In the genomic region with DNA sequence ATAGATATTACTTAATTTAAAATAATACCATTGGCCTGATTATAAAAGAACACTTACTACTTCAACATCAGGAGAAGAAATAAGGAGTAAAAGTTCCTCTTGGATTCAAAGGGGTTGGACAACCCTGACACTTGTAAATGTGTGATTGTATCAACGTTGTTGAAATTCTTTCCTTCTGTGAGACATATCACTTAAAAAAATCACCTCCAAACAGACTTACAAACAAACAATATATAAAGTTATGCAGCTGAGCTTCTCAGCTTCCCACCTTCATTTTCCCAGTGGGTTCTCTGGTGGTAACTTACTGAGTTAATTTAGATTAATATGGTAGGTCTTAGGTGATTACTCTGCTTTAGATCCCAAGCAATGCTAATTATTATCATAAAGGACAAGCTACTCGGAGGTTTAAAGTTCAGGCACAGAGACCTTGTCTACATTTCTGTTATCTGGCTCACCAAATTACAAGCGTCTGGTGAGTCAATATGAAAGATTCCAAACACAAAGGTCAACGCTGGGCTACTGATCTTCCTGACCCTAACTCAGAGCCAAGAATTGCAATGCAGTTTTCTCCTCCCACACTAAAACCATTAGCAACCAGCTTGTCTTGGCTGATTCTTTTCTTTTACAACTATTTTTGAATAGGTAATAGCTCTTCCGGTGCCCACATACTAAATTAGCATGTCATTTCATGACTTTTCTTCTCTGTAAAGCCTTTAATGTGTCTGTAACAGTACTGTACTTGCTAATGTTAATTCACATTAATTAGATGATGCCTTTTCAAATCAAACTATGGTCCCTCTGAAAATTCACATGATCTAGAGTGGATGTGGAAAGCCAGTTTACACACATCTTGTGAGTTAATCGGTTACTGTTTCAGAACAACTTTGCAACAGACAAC, we compare ENCODE assay signal across 2 cellular contexts.
TF ChIP-seq lines count a peak whose summit lies in the region.

No MANE protein-coding gene starts in this region.

TF ChIP-seq in K562, 482 proteins besides CTCF, POLR2A, EP300 and RAD21 (continued from another document and continues in another):
- TF ChIP-seq SETDB1 (IDR thresholded peaks at IDR 0.05; ENCODE audit: low read length) (no peak), TARDBP (IDR thresholded peaks at IDR 0.05) (no peak), BRD4 (IDR thresholded peaks at IDR 0.05) (no peak), ETV5 (CRISPR knock-in tag; IDR thresholded peaks at IDR 0.05; ENCODE audit: low read depth) (no peak), ZBED1 (IDR thresholded peaks at IDR 0.05) (no peak), WHSC1 (IDR thresholded peaks at IDR 0.05; ENCODE audit: low read length) (no peak), NONO (IDR thresholded peaks at IDR 0.05; ENCODE audit: low read depth in 2 of 2, low read length in 1 of 2) (no peak), PHB2 (IDR thresholded peaks at IDR 0.05; ENCODE audit: low read depth) (no peak), ZNF551 (CRISPR knock-in tag; IDR thresholded peaks at IDR 0.05) (no peak), CREBBP (IDR thresholded peaks at IDR 0.05; ENCODE audit: low read depth, low read length) (no peak), ZBTB8A (IDR thresholded peaks at IDR 0.05; ENCODE audit: partially characterized antibody) (no peak), NR2C1 (IDR thresholded peaks at IDR 0.05) (peak; percentile 37; the same call in 1 of the 2 replicates), NR2C1 (tag; IDR thresholded peaks at IDR 0.05) (peak; percentile 78), RFX5 (IDR thresholded peaks at IDR 0.05; ENCODE audit: low read depth, low read length) (no peak), ZNF717 (CRISPR knock-in tag; IDR thresholded peaks at IDR 0.05) (no peak), CCAR2 (IDR thresholded peaks at IDR 0.05; ENCODE audit: low read depth, low read length) (no peak), PRMT5 (CRISPR knock-in tag; IDR thresholded peaks at IDR 0.05) (no peak), KDM1A (IDR thresholded peaks at IDR 0.05) (peak; percentile 85 to 92), SMAD4 (CRISPR knock-in tag; conservative IDR thresholded peaks at IDR 0.05) (peak; percentile 66; the same call in 1 of the 2 replicates), BHLHE40 (IDR thresholded peaks at IDR 0.05; ENCODE audit: low read length) (peak; percentile 26; the same call in 1 of the 2 replicates), TAF7 (tag; IDR thresholded peaks at IDR 0.05) (no peak)
- TF ChIP-seq, protein P1, sequence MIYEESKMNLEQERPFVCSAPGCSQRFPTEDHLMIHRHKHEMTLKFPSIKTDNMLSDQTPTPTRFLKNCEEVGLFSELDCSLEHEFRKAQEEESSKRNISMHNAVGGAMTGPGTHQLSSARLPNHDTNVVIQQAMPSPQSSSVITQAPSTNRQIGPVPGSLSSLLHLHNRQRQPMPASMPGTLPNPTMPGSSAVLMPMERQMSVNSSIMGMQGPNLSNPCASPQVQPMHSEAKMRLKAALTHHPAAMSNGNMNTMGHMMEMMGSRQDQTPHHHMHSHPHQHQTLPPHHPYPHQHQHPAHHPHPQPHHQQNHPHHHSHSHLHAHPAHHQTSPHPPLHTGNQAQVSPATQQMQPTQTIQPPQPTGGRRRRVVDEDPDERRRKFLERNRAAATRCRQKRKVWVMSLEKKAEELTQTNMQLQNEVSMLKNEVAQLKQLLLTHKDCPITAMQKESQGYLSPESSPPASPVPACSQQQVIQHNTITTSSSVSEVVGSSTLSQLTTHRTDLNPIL (CRISPR knock-in tag; IDR thresholded peaks at IDR 0.05) = no peak
- TF ChIP-seq, protein P2, sequence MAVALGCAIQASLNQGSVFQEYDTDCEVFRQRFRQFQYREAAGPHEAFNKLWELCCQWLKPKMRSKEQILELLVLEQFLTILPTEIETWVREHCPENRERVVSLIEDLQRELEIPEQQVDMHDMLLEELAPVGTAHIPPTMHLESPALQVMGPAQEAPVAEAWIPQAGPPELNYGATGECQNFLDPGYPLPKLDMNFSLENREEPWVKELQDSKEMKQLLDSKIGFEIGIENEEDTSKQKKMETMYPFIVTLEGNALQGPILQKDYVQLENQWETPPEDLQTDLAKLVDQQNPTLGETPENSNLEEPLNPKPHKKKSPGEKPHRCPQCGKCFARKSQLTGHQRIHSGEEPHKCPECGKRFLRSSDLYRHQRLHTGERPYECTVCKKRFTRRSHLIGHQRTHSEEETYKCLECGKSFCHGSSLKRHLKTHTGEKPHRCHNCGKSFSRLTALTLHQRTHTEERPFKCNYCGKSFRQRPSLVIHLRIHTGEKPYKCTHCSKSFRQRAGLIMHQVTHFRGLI (CRISPR knock-in tag; IDR thresholded peaks at IDR 0.05) = no peak
- TF ChIP-seq, protein P3, sequence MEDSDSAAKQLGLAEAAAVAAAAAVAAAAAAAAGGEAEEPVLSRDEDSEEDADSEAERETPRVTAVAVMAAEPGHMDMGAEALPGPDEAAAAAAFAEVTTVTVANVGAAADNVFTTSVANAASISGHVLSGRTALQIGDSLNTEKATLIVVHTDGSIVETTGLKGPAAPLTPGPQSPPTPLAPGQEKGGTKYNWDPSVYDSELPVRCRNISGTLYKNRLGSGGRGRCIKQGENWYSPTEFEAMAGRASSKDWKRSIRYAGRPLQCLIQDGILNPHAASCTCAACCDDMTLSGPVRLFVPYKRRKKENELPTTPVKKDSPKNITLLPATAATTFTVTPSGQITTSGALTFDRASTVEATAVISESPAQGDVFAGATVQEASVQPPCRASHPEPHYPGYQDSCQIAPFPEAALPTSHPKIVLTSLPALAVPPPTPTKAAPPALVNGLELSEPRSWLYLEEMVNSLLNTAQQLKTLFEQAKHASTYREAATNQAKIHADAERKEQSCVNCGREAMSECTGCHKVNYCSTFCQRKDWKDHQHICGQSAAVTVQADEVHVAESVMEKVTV (CRISPR knock-in tag; IDR thresholded peaks at IDR 0.05) = no peak
- TF ChIP-seq, protein P4, sequence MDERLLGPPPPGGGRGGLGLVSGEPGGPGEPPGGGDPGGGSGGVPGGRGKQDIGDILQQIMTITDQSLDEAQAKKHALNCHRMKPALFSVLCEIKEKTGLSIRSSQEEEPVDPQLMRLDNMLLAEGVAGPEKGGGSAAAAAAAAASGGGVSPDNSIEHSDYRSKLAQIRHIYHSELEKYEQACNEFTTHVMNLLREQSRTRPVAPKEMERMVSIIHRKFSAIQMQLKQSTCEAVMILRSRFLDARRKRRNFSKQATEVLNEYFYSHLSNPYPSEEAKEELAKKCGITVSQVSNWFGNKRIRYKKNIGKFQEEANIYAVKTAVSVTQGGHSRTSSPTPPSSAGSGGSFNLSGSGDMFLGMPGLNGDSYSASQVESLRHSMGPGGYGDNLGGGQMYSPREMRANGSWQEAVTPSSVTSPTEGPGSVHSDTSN (CRISPR knock-in tag; IDR thresholded peaks at IDR 0.05; ENCODE audit: low read depth) = no peak
- TF ChIP-seq, protein P4 (tag; conservative IDR thresholded peaks at IDR 0.05; ENCODE audit: low read depth) = no peak

TF ChIP-seq in HepG2, 621 proteins besides CTCF, POLR2A, EP300 and RAD21 (continued from another document and continues in another):
- TF ChIP-seq, protein P5, sequence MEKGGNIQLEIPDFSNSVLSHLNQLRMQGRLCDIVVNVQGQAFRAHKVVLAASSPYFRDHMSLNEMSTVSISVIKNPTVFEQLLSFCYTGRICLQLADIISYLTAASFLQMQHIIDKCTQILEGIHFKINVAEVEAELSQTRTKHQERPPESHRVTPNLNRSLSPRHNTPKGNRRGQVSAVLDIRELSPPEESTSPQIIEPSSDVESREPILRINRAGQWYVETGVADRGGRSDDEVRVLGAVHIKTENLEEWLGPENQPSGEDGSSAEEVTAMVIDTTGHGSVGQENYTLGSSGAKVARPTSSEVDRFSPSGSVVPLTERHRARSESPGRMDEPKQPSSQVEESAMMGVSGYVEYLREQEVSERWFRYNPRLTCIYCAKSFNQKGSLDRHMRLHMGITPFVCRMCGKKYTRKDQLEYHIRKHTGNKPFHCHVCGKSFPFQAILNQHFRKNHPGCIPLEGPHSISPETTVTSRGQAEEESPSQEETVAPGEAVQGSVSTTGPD (CRISPR knock-in tag; IDR thresholded peaks at IDR 0.05) = peak; percentile 57; the same call in 1 of the 2 replicates
- TF ChIP-seq NR2F6 (IDR thresholded peaks at IDR 0.05) (peak; percentile 99), NR2F6 (CRISPR knock-in tag; IDR thresholded peaks at IDR 0.05) (peak; percentile 99), ZNF264 (CRISPR knock-in tag; IDR thresholded peaks at IDR 0.05) (no peak), POLR2AphosphoS5 (IDR thresholded peaks at IDR 0.05; ENCODE audit: low read depth, low read length) (no peak), NCOA2 (CRISPR knock-in tag; IDR thresholded peaks at IDR 0.05) (peak; percentile 94), ADNP (CRISPR knock-in tag; IDR thresholded peaks at IDR 0.05) (no peak), NCOA5 (CRISPR knock-in tag; IDR thresholded peaks at IDR 0.05) (no peak), NFKBIZ (CRISPR knock-in tag; IDR thresholded peaks at IDR 0.05) (peak; percentile 85; the same call in 1 of the 2 replicates), ESRRA (CRISPR knock-in tag; IDR thresholded peaks at IDR 0.05; ENCODE audit: low read depth) (no peak), SIX4 (CRISPR knock-in tag; IDR thresholded peaks at IDR 0.05) (peak; percentile 39; the same call in 1 of the 2 replicates), YEATS2 (CRISPR knock-in tag; IDR thresholded peaks at IDR 0.05; ENCODE audit: borderline replicate concordance) (peak; percentile 50; the same call in 1 of the 2 replicates), SMAD9 (CRISPR knock-in tag; IDR thresholded peaks at IDR 0.05) (no peak), MAFG (CRISPR knock-in tag; IDR thresholded peaks at IDR 0.05) (no peak), CEBPB (IDR thresholded peaks at IDR 0.05; ENCODE audit: borderline replicate concordance, low read depth, low read length) (peak; percentile 31; the same call in 1 of the 2 replicates), ZNF567 (CRISPR knock-in tag; IDR thresholded peaks at IDR 0.05; ENCODE audit: borderline replicate concordance) (no peak), SSRP1 (CRISPR knock-in tag; IDR thresholded peaks at IDR 0.05) (no peak; the same call in 1 of the 2 replicates), ZMYM3 (CRISPR knock-in tag; IDR thresholded peaks at IDR 0.05) (peak; percentile 56; the same call in 1 of the 2 replicates), ZNF232 (CRISPR knock-in tag; IDR thresholded peaks at IDR 0.05; ENCODE audit: borderline replicate concordance) (no peak), HMG20B (CRISPR knock-in tag; conservative IDR thresholded peaks at IDR 0.05) (peak; percentile 84; the same call in 1 of the 2 replicates), LCORL (IDR thresholded peaks at IDR 0.05) (no peak), LCORL (CRISPR knock-in tag; IDR thresholded peaks at IDR 0.05) (peak; percentile 73), SMARCC2 (IDR thresholded peaks at IDR 0.05) (no peak), ZMAT3 (CRISPR knock-in tag; conservative IDR thresholded peaks at IDR 0.05) (no peak; the same call in 1 of the 2 replicates), HHEX (CRISPR knock-in tag; IDR thresholded peaks at IDR 0.05) (peak; percentile 78), SMC3 (IDR thresholded peaks at IDR 0.05; ENCODE audit: low read length) (no peak; the same call in 1 of the 2 replicates), FOXP1 (IDR thresholded peaks at IDR 0.05) (no peak), FOXP1 (CRISPR knock-in tag; IDR thresholded peaks at IDR 0.05) (peak; percentile 84), BCL6 (CRISPR knock-in tag; IDR thresholded peaks at IDR 0.05) (peak; percentile 79)
- TF ChIP-seq, protein P6, sequence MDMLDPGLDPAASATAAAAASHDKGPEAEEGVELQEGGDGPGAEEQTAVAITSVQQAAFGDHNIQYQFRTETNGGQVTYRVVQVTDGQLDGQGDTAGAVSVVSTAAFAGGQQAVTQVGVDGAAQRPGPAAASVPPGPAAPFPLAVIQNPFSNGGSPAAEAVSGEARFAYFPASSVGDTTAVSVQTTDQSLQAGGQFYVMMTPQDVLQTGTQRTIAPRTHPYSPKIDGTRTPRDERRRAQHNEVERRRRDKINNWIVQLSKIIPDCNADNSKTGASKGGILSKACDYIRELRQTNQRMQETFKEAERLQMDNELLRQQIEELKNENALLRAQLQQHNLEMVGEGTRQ (IDR thresholded peaks at IDR 0.05; ENCODE audit: low read depth, low read length) = no peak
- TF ChIP-seq, protein P6 (CRISPR knock-in tag; IDR thresholded peaks at IDR 0.05; ENCODE audit: borderline replicate concordance) = no peak
- TF ChIP-seq, protein P7, sequence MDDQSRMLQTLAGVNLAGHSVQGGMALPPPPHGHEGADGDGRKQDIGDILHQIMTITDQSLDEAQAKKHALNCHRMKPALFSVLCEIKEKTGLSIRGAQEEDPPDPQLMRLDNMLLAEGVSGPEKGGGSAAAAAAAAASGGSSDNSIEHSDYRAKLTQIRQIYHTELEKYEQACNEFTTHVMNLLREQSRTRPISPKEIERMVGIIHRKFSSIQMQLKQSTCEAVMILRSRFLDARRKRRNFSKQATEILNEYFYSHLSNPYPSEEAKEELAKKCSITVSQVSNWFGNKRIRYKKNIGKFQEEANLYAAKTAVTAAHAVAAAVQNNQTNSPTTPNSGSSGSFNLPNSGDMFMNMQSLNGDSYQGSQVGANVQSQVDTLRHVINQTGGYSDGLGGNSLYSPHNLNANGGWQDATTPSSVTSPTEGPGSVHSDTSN (CRISPR knock-in tag; IDR thresholded peaks at IDR 0.05; ENCODE audit: borderline replicate concordance) = no peak
- TF ChIP-seq, protein P8, sequence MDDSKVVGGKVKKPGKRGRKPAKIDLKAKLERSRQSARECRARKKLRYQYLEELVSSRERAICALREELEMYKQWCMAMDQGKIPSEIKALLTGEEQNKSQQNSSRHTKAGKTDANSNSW (CRISPR knock-in tag; IDR thresholded peaks at IDR 0.05; ENCODE audit: borderline replicate concordance) = no peak
